In genomic region chr2:27704342-27704876, GRCh38 we compare ENCODE assay signal across 12 cellular contexts. TPM values are rescaled to one million over a fixed set of nuclear protein-coding genes. Genes with fewer than 3 reads are reported as not detected.
A peak's percentile ranks its signal among the peaks of the same experiment; 100 is the strongest.
DNase-seq lines count a peak whose midpoint lies in the region; ATAC-seq and TF ChIP-seq lines count a peak whose summit lies in the region.
"Had no signal": no experiment of that assay in that cellular context is flagged by ENCODE, and none has a peak within 500 bp of the region (broad histone marks: within the 10 kb centered on the region; RNA-seq: fewer than 3 reads in every experiment).

No MANE protein-coding gene starts in this region.

- no peaks in the 10 kb centered on the region for H3K27me3 Mint-ChIP-seq in T-helper 17 cell

- H3K4me3 Mint-ChIP-seq in T-helper 17 cell: no peak overlapping the region
- H3K4me3 Mint-ChIP-seq: B cell had no signal

- H3F3A ChIP-seq in GM23248 (ENCODE audit: insufficient read depth): peaks cover 42% of the 10 kb centered on the region

- H3K9me2 ChIP-seq in GM23248 (ENCODE audit: insufficient read depth): no peaks in the 10 kb centered on the region

- peak overlapping the region; percentile 55 for H3K4me2 ChIP-seq in GM23248 (ENCODE audit: unreplicated experiment)

- H3K4me1 Mint-ChIP-seq in T-helper 17 cell: peaks cover 2% of the 10 kb centered on the region
- H3K4me1 Mint-ChIP-seq: naive B cell had no signal

- intact Hi-C loops in adrenal gland (cut with DNase I) (loop anchor here (5.0 to 10.0 kb wide), 3 partner anchors 690 to 748 kb away; partner anchors contain the start of gene FOSL2 (in 1 of the 2)), posterior vena cava (cut with DNase I) (loop anchor here (5.0 to 10.0 kb wide), 3 partner anchors 180 to 750 kb away; no protein-coding TSS in a partner anchor)

- H3K27me3 ChIP-seq in GM23248 (replicated peaks; ENCODE audit: insufficient read depth) (no peaks in the 10 kb centered on the region), adrenal gland (no peaks in the 10 kb centered on the region), gastroesophageal sphincter (no peaks in the 10 kb centered on the region)

- TF ChIP-seq CTCF in adrenal gland (IDR thresholded peaks at IDR 0.05) (no peak), gastroesophageal sphincter (IDR thresholded peaks at IDR 0.05) (no peak)

- TF ChIP-seq POLR2A in adrenal gland (IDR thresholded peaks at IDR 0.05) (no peak), gastroesophageal sphincter (IDR thresholded peaks at IDR 0.05) (no peak)

- TF ChIP-seq EP300 in gastroesophageal sphincter (IDR thresholded peaks at IDR 0.05): no peak

- H3K4me1 ChIP-seq in GM23248 (ENCODE audit: insufficient read depth): peaks cover 47% of the 10 kb centered on the region
- H3K4me1 ChIP-seq in adrenal gland (replicated peaks in 1 of 2): peaks cover 22 to 37% of the 10 kb centered on the region in 2 donors
- H3K4me1 ChIP-seq in gastroesophageal sphincter: peaks cover 2 to 56% (median 19%) of the 10 kb centered on the region in 3 donors

- H3K79me2 ChIP-seq in GM23248 (ENCODE audit: insufficient read depth): no peaks in the 10 kb centered on the region

- H3K36me3 Mint-ChIP-seq in T-helper 17 cell (ENCODE audit: low read depth): no peaks in the 10 kb centered on the region
- H3K36me3 Mint-ChIP-seq: naive B cell had no signal

- no peak overlapping the region for H3K27ac Mint-ChIP-seq in T-helper 17 cell
- H3K27ac Mint-ChIP-seq: B cell, naive B cell had no signal

- H3K27ac ChIP-seq in GM23248 (peak overlapping the region; percentile 98), adrenal gland (peak overlapping the region in 3 of 5 donors; percentile 51 to 85 (median 54)), gastroesophageal sphincter (peak overlapping the region; percentile 41 to 86 (median 84)), skin epidermis (peak overlapping the region in 16 of 21 experiments; percentile 8 to 88 (median 61))
- H3K27ac ChIP-seq: WERI-Rb-1 had no signal

- no peak for ATAC-seq in gastroesophageal sphincter
- no peak for ATAC-seq in T-helper 17 cell

- H3K9me3 ChIP-seq in GM23248 (ENCODE audit: low read depth) (no peaks in the 10 kb centered on the region), adrenal gland (replicated peaks in 1 of 3) (no peaks in the 10 kb centered on the region), gastroesophageal sphincter (no peaks in the 10 kb centered on the region), T-helper 17 cell (ENCODE audit: control insufficient read depth, low read length, poor library complexity, severe bottlenecking) (no peaks in the 10 kb centered on the region)

- H4K20me1 ChIP-seq in GM23248 (ENCODE audit: insufficient read depth): no peaks in the 10 kb centered on the region

- in situ Hi-C loops in GM23248 (cut with MboI): no loop called here

- H3K4me3 ChIP-seq in GM23248 (no peak overlapping the region), adrenal gland (no peak overlapping the region), gastroesophageal sphincter (no peak overlapping the region), skin epidermis (no peak overlapping the region)
- H3K4me3 ChIP-seq: lung had no signal

- WGBS in GM23248 (ENCODE audit: low coverage in 1 of 2, low lambda C conversion rate in 2 of 2, missing lambda C conversion rate in 2 of 2), 2 experiments: 82 to 86% methylated on average over 5 of the region's 5 CpGs
- 88 to 94% (median 92%) methylated on average over 5 of the region's 5 CpGs for WGBS in adrenal gland, 4 donors
- 90 to 92% methylated on average over 2 to 5 of the region's 5 CpGs for whole genome bisulfite sequencing in gastroesophageal sphincter (ENCODE audit: low coverage in 1 of 2), 2 donors

- 0 out of 2 replicates have a peak overlapping the region, but pooled peaks have one; percentile 27 for H2AFZ ChIP-seq in GM23248

- H3K36me3 ChIP-seq in GM23248 (ENCODE audit: low read depth) (no peaks in the 10 kb centered on the region), adrenal gland (replicated peaks in 1 of 2) (no peaks in the 10 kb centered on the region), gastroesophageal sphincter (no peaks in the 10 kb centered on the region)
- H3K36me3 ChIP-seq: WERI-Rb-1 had no signal

- peak overlapping the region; percentile 48 for H3K9ac ChIP-seq in GM23248

- DNase-seq in GM23248 (peak; percentile 23), adrenal gland (no peak), T-helper 17 cell (no peak), NCI-H128 (lab: John Stamatoyannopoulos, UW; ENCODE audit: unreplicated experiment) (no peak), superior temporal gyrus (ENCODE audit: extremely low spot score) (no peak), posterior vena cava (ENCODE audit: low spot score) (no peak)

RNA-seq across cellular contexts. Expression of gene SLC4A1AP, which starts 40.7 kb away (rescaled TPM):
- 21.0 and 23.9 TPM in 2 replicates for total RNA-seq in GM23248 (2014; rRNA removed; shearing (Covaris generic))
- polyA plus RNA-seq in GM23248 (2016; fragmentation: Nextera tagmentation; extraction: Ambion mirVana): 22.4 and 24.4 TPM in 2 replicates
- 10 to 100 TPM; 14.4 to 28.6 (median 22.3) TPM for total RNA-seq in adrenal gland
- polyA plus RNA-seq in adrenal gland: 10 to 100 TPM; 13.0 to 41.1 (median 15.0) TPM
- total RNA-seq in gastroesophageal sphincter: 10 to 100 TPM; 18.1 to 23.5 (median 21.4) TPM
- total RNA-seq in T-helper 17 cell: 10 to 100 TPM; 18.2 to 18.7 TPM
- total RNA-seq in posterior vena cava: 10 to 100 TPM; 15.0 to 17.2 TPM

RNA-seq across cellular contexts. Expression of gene SUPT7L, which starts 41.0 kb away (rescaled TPM):
- total RNA-seq in GM23248 (2014; rRNA removed; shearing (Covaris generic)): 24.6 and 25.3 TPM in 2 replicates
- 22.0 and 23.3 TPM in 2 replicates for polyA plus RNA-seq in GM23248 (2016; fragmentation: Nextera tagmentation; extraction: Ambion mirVana)
- 10 to 100 TPM; 16.6 to 36.9 (median 31.0) TPM for total RNA-seq in adrenal gland
- 10 to 100 TPM; 36.8 to 51.4 (median 50.0) TPM for polyA plus RNA-seq in adrenal gland
- 10 to 100 TPM; 15.1 to 31.9 (median 25.6) TPM for total RNA-seq in gastroesophageal sphincter
- total RNA-seq in T-helper 17 cell: 10 to 100 TPM; 48.8 to 51.1 TPM
- 10 to 100 TPM; 18.4 to 22.8 TPM for total RNA-seq in posterior vena cava
